8 cellular contexts compared by ENCODE assay signal in the genomic region with DNA sequence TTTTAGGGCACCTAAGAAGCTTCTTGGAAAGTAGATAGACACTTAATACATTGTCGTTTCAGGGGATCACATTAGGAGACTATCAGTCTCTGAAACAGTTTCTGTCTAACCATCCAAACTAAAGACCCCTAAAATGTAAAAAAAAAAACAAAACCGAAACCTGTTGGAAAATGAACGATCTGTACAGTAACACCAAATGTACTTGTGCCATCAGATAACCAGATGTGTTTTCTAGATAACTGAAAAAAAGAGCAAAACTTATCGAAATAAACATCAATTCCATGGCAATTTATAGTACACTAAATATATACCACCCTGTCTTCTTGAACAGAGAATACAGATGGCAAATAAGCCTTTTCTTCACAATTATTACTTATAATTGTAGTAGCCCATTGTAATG. TPM values are rescaled to one million over a fixed set of nuclear protein-coding genes. Genes with fewer than 3 reads are reported as not detected.
DNase-seq lines count a peak whose midpoint lies in the region; ATAC-seq and TF ChIP-seq lines count a peak whose summit lies in the region.

No MANE protein-coding gene starts in this region.

- CTCF ChIA-PET in activated naive CD4-positive, alpha-beta T cell treated with anti-CD3 and anti-CD28 coated beads for 36 hours (lab: Charles Lee), result interaction anchor here (1.4 kb wide), 1 partner anchor 25 kb away, joined by 5 read pairs; no protein-coding TSS in a partner anchor

- H3K4me3 Mint-ChIP-seq in activated naive CD4-positive, alpha-beta T cell treated with anti-CD3 and anti-CD28 coated beads for 36 hours, result peak overlapping the region; percentile 98
- peak overlapping the region; percentile 98 for H3K4me3 Mint-ChIP-seq in stimulated activated naive CD8-positive, alpha-beta T cell treated with anti-CD3 and anti-CD28 coated beads, Interleukin-15, amount 100 ng/mL, for 72 hours

- TF ChIP-seq CTCF in VCaP (conservative IDR thresholded peaks at IDR 0.05) (no peak), fibroblast of the aortic adventitia (IDR thresholded peaks at IDR 0.05; ENCODE audit: insufficient read depth, low read length) (no peak), tibial artery (IDR thresholded peaks at IDR 0.05) (no peak)

- intact Hi-C loops in activated naive CD4-positive, alpha-beta T cell treated with anti-CD3 and anti-CD28 coated beads for 36 hours (cut with micrococcal nuclease), result loop anchor here (10.0 kb wide), 1 partner anchor 969 kb away; the partner anchor contains the start of gene ETNK1
- intact Hi-C loops in tibial artery (cut with DNase I; ENCODE audit: low total_unique reads), result no loop called here

- peaks cover 71% of the 10 kb centered on the region for H3K4me1 Mint-ChIP-seq in activated naive CD4-positive, alpha-beta T cell treated with anti-CD3 and anti-CD28 coated beads for 36 hours (ENCODE audit: low read depth)
- H3K4me1 Mint-ChIP-seq in stimulated activated naive CD8-positive, alpha-beta T cell treated with anti-CD3 and anti-CD28 coated beads, Interleukin-15, amount 100 ng/mL, for 72 hours, result peaks cover 60% of the 10 kb centered on the region

- no peaks in the 10 kb centered on the region for H3K9me3 Mint-ChIP-seq in activated naive CD4-positive, alpha-beta T cell treated with anti-CD3 and anti-CD28 coated beads for 36 hours
- H3K9me3 Mint-ChIP-seq in stimulated activated naive CD8-positive, alpha-beta T cell treated with anti-CD3 and anti-CD28 coated beads, Interleukin-15, amount 100 ng/mL, for 72 hours, result no peaks in the 10 kb centered on the region

- H3K4me3 ChIP-seq in fibroblast of the aortic adventitia (ENCODE audit: low read depth, low read length) (peak overlapping the region; percentile 95), tibial artery (no peak overlapping the region)

- H3K27me3 Mint-ChIP-seq in activated naive CD4-positive, alpha-beta T cell treated with anti-CD3 and anti-CD28 coated beads for 36 hours (ENCODE audit: low read depth), result no peaks in the 10 kb centered on the region
- no peaks in the 10 kb centered on the region for H3K27me3 Mint-ChIP-seq in stimulated activated naive CD8-positive, alpha-beta T cell treated with anti-CD3 and anti-CD28 coated beads, Interleukin-15, amount 100 ng/mL, for 72 hours

- H3K36me3 ChIP-seq in tibial artery, result peaks cover 26 to 36% (median 27%) of the 10 kb centered on the region in 3 donors

- peaks cover 0 to 21% (median 17%) of the 10 kb centered on the region in 4 donors for H3K4me1 ChIP-seq in tibial artery

- no peak for ATAC-seq in stimulated activated naive CD8-positive, alpha-beta T cell treated with anti-CD3 and anti-CD28 coated beads, Interleukin-15, amount 100 ng/mL, for 72 hours
- no peak for ATAC-seq in HG02885 (IDR thresholded peaks at IDR 0.05; ENCODE audit: poor library complexity, unreplicated experiment)

- H3K9me3 ChIP-seq in tibial artery, result no peaks in the 10 kb centered on the region

- DNase-seq in activated naive CD4-positive, alpha-beta T cell treated with anti-CD3 and anti-CD28 coated beads for 36 hours, result no peak
- DNase-seq in activated naive CD4-positive, alpha-beta T cell (lab: John Stamatoyannopoulos, UW), result no peak
- DNase-seq in fibroblast of the aortic adventitia (ENCODE audit: low read depth) (no peak), SIG-M5 treated with dmso at 0.1 percent for 504 hours (lab: John Stamatoyannopoulos, UW; ENCODE audit: unreplicated experiment) (no peak), tibial artery (no peak)
- DNase-seq in stimulated activated naive CD8-positive, alpha-beta T cell treated with anti-CD3 and anti-CD28 coated beads, Interleukin-15, amount 100 ng/mL, for 72 hours, result no peak

- peak overlapping the region; percentile 98 for H3K27ac Mint-ChIP-seq in activated naive CD4-positive, alpha-beta T cell treated with anti-CD3 and anti-CD28 coated beads for 36 hours
- H3K27ac Mint-ChIP-seq in stimulated activated naive CD8-positive, alpha-beta T cell treated with anti-CD3 and anti-CD28 coated beads, Interleukin-15, amount 100 ng/mL, for 72 hours, result peak overlapping the region; percentile 80 to 94

- no peaks in the 10 kb centered on the region for H3K27me3 ChIP-seq in tibial artery

- H3K27ac ChIP-seq in VCaP (peak overlapping the region; percentile 93; the same call in 1 of the 2 replicates), tibial artery (peak overlapping the region in 1 of 2 donors; percentile 94)

- peaks cover 54% of the 10 kb centered on the region for H3K36me3 Mint-ChIP-seq in activated naive CD4-positive, alpha-beta T cell treated with anti-CD3 and anti-CD28 coated beads for 36 hours (ENCODE audit: low read depth)

RNA-seq across cellular contexts. Expression of gene LDHB, which starts 2.0 kb away (rescaled TPM):
- 1,000 to 10,000 TPM; 2,296 to 2,461 TPM for total RNA-seq in activated naive CD4-positive, alpha-beta T cell treated with anti-CD3 and anti-CD28 coated beads for 36 hours
- total RNA-seq in fibroblast of the aortic adventitia (ENCODE audit: low replicate concordance), result 579 and 828 TPM in 2 replicates

RNA-seq across cellular contexts. Expression of gene GYS2, which starts 50.9 kb away (rescaled TPM):
- not detected for total RNA-seq in activated naive CD4-positive, alpha-beta T cell treated with anti-CD3 and anti-CD28 coated beads for 36 hours
- total RNA-seq in fibroblast of the aortic adventitia (ENCODE audit: low replicate concordance), result not detected in 2 replicates
